ENCODE assay signal across 23 cellular contexts in genomic region chr13:20477394-20477793, GRCh38. TPM values are rescaled to one million over a fixed set of nuclear protein-coding genes. Genes with fewer than 3 reads are reported as not detected.
DNase-seq lines count a peak whose midpoint lies in the region; ATAC-seq and TF ChIP-seq lines count a peak whose summit lies in the region.
"Had no signal": no experiment of that assay in that cellular context is flagged by ENCODE, and none has a peak within 500 bp of the region (broad histone marks: within the 10 kb centered on the region; RNA-seq: fewer than 3 reads in every experiment).

No MANE protein-coding gene starts in this region.

- H3K27me3 ChIP-seq in CD4-positive, CD25-positive, alpha-beta regulatory T cell (ENCODE audit: control insufficient read depth, insufficient read depth, low read length), result no peaks in the 10 kb centered on the region
- H3K27me3 ChIP-seq in brain microvascular endothelial cell (replicated peaks), result no peaks in the 10 kb centered on the region
- H3K27me3 ChIP-seq: BE2C had no signal

- POLR2A ChIA-PET in activated CD4-positive, alpha-beta memory T cell treated with anti-CD3 and anti-CD28 coated beads, Interleukin-2, amount 10 ng/mL, durations not matched to agents 7 days and 5 days (lab: Charles Lee), result no interaction called here
- POLR2A ChIA-PET in activated CD4-positive, alpha-beta memory T cell treated with anti-CD3 and anti-CD28 coated beads for 36 hours (lab: Charles Lee), result no interaction called here
- POLR2A ChIA-PET in T-cell (lab: Charles Lee), result no interaction called here

- no peaks in the 10 kb centered on the region for H3K9me3 Mint-ChIP-seq in activated CD4-positive, alpha-beta memory T cell treated with anti-CD3 and anti-CD28 coated beads, Interleukin-2, amount 10 ng/mL, durations not matched to agents 7 days and 5 days
- no peaks in the 10 kb centered on the region for H3K9me3 Mint-ChIP-seq in activated CD4-positive, alpha-beta memory T cell treated with anti-CD3 and anti-CD28 coated beads for 36 hours
- H3K9me3 Mint-ChIP-seq in CD4-positive, CD25-positive, alpha-beta regulatory T cell, result no peaks in the 10 kb centered on the region
- H3K9me3 Mint-ChIP-seq in T-cell, result no peaks in the 10 kb centered on the region
- H3K9me3 Mint-ChIP-seq in immature natural killer cell, result no peaks in the 10 kb centered on the region
- H3K9me3 Mint-ChIP-seq: IgD-negative memory B cell had no signal

- no peak overlapping the region for H3K4me3 ChIP-seq in CD4-positive, CD25-positive, alpha-beta regulatory T cell (ENCODE audit: low read depth, low read length)
- H3K4me3 ChIP-seq in brain microvascular endothelial cell (ENCODE audit: low read depth, low read length), result no peak overlapping the region
- H3K4me3 ChIP-seq: GM12878 had no signal

- CTCF ChIA-PET in activated CD4-positive, alpha-beta memory T cell treated with anti-CD3 and anti-CD28 coated beads, Interleukin-2, amount 10 ng/mL, durations not matched to agents 7 days and 5 days (lab: Charles Lee), result interaction anchor here (2.8 kb wide), 1 partner anchor 281 kb away, joined by 16 read pairs; no protein-coding TSS in a partner anchor
- CTCF ChIA-PET in activated CD4-positive, alpha-beta memory T cell treated with anti-CD3 and anti-CD28 coated beads for 36 hours (lab: Charles Lee), result no interaction called here
- CTCF ChIA-PET in T-cell (lab: Charles Lee), result interaction anchor here in 1 of 2 donors (1.2 to 1.3 kb wide), 2 partner anchors 11 to 281 kb away, joined by 3 read pairs; no protein-coding TSS in a partner anchor

- in situ Hi-C loops in brain microvascular endothelial cell (cut with HindIII; ENCODE audit: low pct_ligation_motif_present, low sequenced_read_pairs), result no loop called here

- DNase-seq in activated CD4-positive, alpha-beta memory T cell treated with anti-CD3 and anti-CD28 coated beads, Interleukin-2, amount 10 ng/mL, durations not matched to agents 7 days and 5 days, result no peak
- DNase-seq in activated CD4-positive, alpha-beta memory T cell treated with anti-CD3 and anti-CD28 coated beads for 36 hours, result no peak
- DNase-seq in CD4-positive, CD25-positive, alpha-beta regulatory T cell, result no peak
- DNase-seq in T-cell (no peak), immature natural killer cell (no peak), HuH-7.5 (ENCODE audit: low spot score) (no peak), brain microvascular endothelial cell (no peak), NCI-H82 (lab: John Stamatoyannopoulos, UW) (no peak)
- DNase-seq: 8988T, ACHN, BE2C, Caco-2, GDM1, MM.1S, NCI-H2029, NCI-H446, NCI-H524 treated with DMSO at 0.1 percent for 48 hours, NCI-H774, RPMI8226, SHP77 had no signal

- intact Hi-C loops in activated CD4-positive, alpha-beta memory T cell treated with anti-CD3 and anti-CD28 coated beads for 36 hours (cut with micrococcal nuclease), result loop anchor here (5.0 kb wide), 1 partner anchor 285 kb away; the partner anchor contains the start of gene GJB2

- H3K4me1 Mint-ChIP-seq in activated CD4-positive, alpha-beta memory T cell treated with anti-CD3 and anti-CD28 coated beads, Interleukin-2, amount 10 ng/mL, durations not matched to agents 7 days and 5 days, result peaks cover 36% of the 10 kb centered on the region
- H3K4me1 Mint-ChIP-seq in activated CD4-positive, alpha-beta memory T cell treated with anti-CD3 and anti-CD28 coated beads for 36 hours (ENCODE audit: low read depth), result peaks cover 43% of the 10 kb centered on the region
- H3K4me1 Mint-ChIP-seq in CD4-positive, CD25-positive, alpha-beta regulatory T cell, result peaks cover 15 to 66% (median 39%) of the 10 kb centered on the region in 4 donors
- H3K4me1 Mint-ChIP-seq in T-cell (peaks cover 48 to 63% (median 50%) of the 10 kb centered on the region in 3 donors), immature natural killer cell (peaks cover 24 to 31% of the 10 kb centered on the region in 2 donors)

- no peaks in the 10 kb centered on the region for H3K36me3 ChIP-seq in CD4-positive, CD25-positive, alpha-beta regulatory T cell (ENCODE audit: control insufficient read depth, insufficient read depth, low read length)
- no peaks in the 10 kb centered on the region for H3K36me3 ChIP-seq in brain microvascular endothelial cell (replicated peaks)
- H3K36me3 ChIP-seq: BE2C had no signal

- no peaks in the 10 kb centered on the region for H3K36me3 Mint-ChIP-seq in activated CD4-positive, alpha-beta memory T cell treated with anti-CD3 and anti-CD28 coated beads, Interleukin-2, amount 10 ng/mL, durations not matched to agents 7 days and 5 days (ENCODE audit: low read depth)
- no peaks in the 10 kb centered on the region for H3K36me3 Mint-ChIP-seq in activated CD4-positive, alpha-beta memory T cell treated with anti-CD3 and anti-CD28 coated beads for 36 hours
- H3K36me3 Mint-ChIP-seq in CD4-positive, CD25-positive, alpha-beta regulatory T cell, result peaks cover 12% of the 10 kb centered on the region
- H3K36me3 Mint-ChIP-seq in T-cell, result peaks cover 9% of the 10 kb centered on the region
- peaks cover 9 to 16% (median 11%) of the 10 kb centered on the region in 3 donors for H3K36me3 Mint-ChIP-seq in immature natural killer cell

- H3K27ac ChIP-seq in CD4-positive, CD25-positive, alpha-beta regulatory T cell (ENCODE audit: insufficient read depth, low read length, poor library complexity, severe bottlenecking), result peak overlapping the region; percentile 86
- no peak overlapping the region for H3K27ac ChIP-seq in brain microvascular endothelial cell

- H3K27ac Mint-ChIP-seq in activated CD4-positive, alpha-beta memory T cell treated with anti-CD3 and anti-CD28 coated beads, Interleukin-2, amount 10 ng/mL, durations not matched to agents 7 days and 5 days, result peak overlapping the region; percentile 97
- no peak overlapping the region for H3K27ac Mint-ChIP-seq in activated CD4-positive, alpha-beta memory T cell treated with anti-CD3 and anti-CD28 coated beads for 36 hours
- H3K27ac Mint-ChIP-seq in CD4-positive, CD25-positive, alpha-beta regulatory T cell, result peak overlapping the region; percentile 98 to 99 (median 99)
- H3K27ac Mint-ChIP-seq in T-cell (peak overlapping the region; percentile 43 to 69), immature natural killer cell (peak overlapping the region in 1 of 6 donors; percentile 16)

- no peak for ATAC-seq in CD4-positive, CD25-positive, alpha-beta regulatory T cell (ENCODE audit: low read depth in 2 of 2)
- ATAC-seq in T-cell (replicated peaks in 1 of 4), result no peak
- ATAC-seq: GM12878, HCT116 had no signal

- no peak for TF ChIP-seq CTCF in brain microvascular endothelial cell (IDR thresholded peaks at IDR 0.05; ENCODE audit: low read depth, low read length, missing control alignments)

- H3K9me3 ChIP-seq in CD4-positive, CD25-positive, alpha-beta regulatory T cell (ENCODE audit: control insufficient read depth in 2 of 2, low read length in 2 of 2), result no peaks in the 10 kb centered on the region
- H3K9me3 ChIP-seq: BE2C, Caco-2 had no signal

- no peaks in the 10 kb centered on the region for H3K27me3 Mint-ChIP-seq in activated CD4-positive, alpha-beta memory T cell treated with anti-CD3 and anti-CD28 coated beads, Interleukin-2, amount 10 ng/mL, durations not matched to agents 7 days and 5 days
- H3K27me3 Mint-ChIP-seq in activated CD4-positive, alpha-beta memory T cell treated with anti-CD3 and anti-CD28 coated beads for 36 hours, result no peaks in the 10 kb centered on the region
- H3K27me3 Mint-ChIP-seq in CD4-positive, CD25-positive, alpha-beta regulatory T cell, result no peaks in the 10 kb centered on the region
- H3K27me3 Mint-ChIP-seq in T-cell (no peaks in the 10 kb centered on the region), immature natural killer cell (ENCODE audit: low read depth in 3 of 3) (peaks cover 4 to 5% (median 5%) of the 10 kb centered on the region in 3 donors)
- H3K27me3 Mint-ChIP-seq: IgD-negative memory B cell had no signal

- H3K4me1 ChIP-seq in CD4-positive, CD25-positive, alpha-beta regulatory T cell (ENCODE audit: control insufficient read depth, insufficient read depth, low read length, poor library complexity, severe bottlenecking), result peaks cover 31% of the 10 kb centered on the region

- no peak overlapping the region for H3K4me3 Mint-ChIP-seq in activated CD4-positive, alpha-beta memory T cell treated with anti-CD3 and anti-CD28 coated beads, Interleukin-2, amount 10 ng/mL, durations not matched to agents 7 days and 5 days
- no peak overlapping the region for H3K4me3 Mint-ChIP-seq in activated CD4-positive, alpha-beta memory T cell treated with anti-CD3 and anti-CD28 coated beads for 36 hours
- H3K4me3 Mint-ChIP-seq in CD4-positive, CD25-positive, alpha-beta regulatory T cell, result peak overlapping the region in 1 of 4 donors; percentile 41
- peak overlapping the region in 1 of 3 donors; percentile 82 for H3K4me3 Mint-ChIP-seq in T-cell
- H3K4me3 Mint-ChIP-seq in immature natural killer cell, result peak overlapping the region in 3 of 5 donors; percentile 25 to 80 (median 75)

RNA-seq across cellular contexts. Expression of gene CRYL1, which starts 48.3 kb away (rescaled TPM):
- total RNA-seq in activated CD4-positive, alpha-beta memory T cell treated with anti-CD3 and anti-CD28 coated beads, Interleukin-2, amount 10 ng/mL, durations not matched to agents 7 days and 5 days, result 10 to 100 TPM; 20.1 to 22.8 TPM
- 10 to 100 TPM; 17.5 to 18.2 TPM for total RNA-seq in activated CD4-positive, alpha-beta memory T cell treated with anti-CD3 and anti-CD28 coated beads for 36 hours
- 16.2 TPM for total RNA-seq in CD4-positive, CD25-positive, alpha-beta regulatory T cell
- polyA plus RNA-seq in CD4-positive, CD25-positive, alpha-beta regulatory T cell, result 10 to 100 TPM; 45.8 to 55.0 (median 53.7) TPM
- 10 to 100 TPM; 12.3 to 21.5 (median 17.9) TPM for total RNA-seq in T-cell
- polyA plus RNA-seq in immature natural killer cell, result 10 to 100 TPM; 26.2 to 54.2 (median 30.1) TPM

Comparison
In these comparisons a context has a peak if more than half of its experiments do, and no peak if none do; other contexts are left out.
1. H3K4me3 Mint-ChIP-seq: peak in immature natural killer cell (3 of 5); none in activated CD4-positive, alpha-beta memory T cell treated with anti-CD3 and anti-CD28 coated beads, Interleukin-2, amount 10 ng/mL, durations not matched to agents 7 days and 5 days (single experiment) and activated CD4-positive, alpha-beta memory T cell treated with anti-CD3 and anti-CD28 coated beads for 36 hours (single experiment).